31 cellular contexts compared by ENCODE assay signal in the genomic region with DNA sequence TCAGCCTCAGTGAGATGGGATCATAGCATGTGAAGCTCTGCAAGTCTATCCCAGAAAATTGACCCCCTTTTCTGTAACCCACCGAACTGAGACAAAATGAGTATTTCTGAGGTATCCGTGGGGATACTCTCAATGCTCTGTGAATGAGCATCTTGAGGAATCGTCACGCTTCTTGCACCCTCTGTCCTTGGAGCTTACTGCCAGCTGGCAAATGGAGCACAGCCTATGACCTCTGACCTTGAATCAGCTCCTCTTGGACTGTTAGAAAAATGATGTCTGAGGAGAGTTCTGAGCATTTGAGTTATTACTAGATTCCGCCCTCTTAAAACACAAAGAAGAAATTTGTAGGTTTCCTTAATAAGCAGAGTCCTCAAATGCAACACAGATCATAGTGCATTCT.
"Had no signal": no experiment of that assay in that cellular context is flagged by ENCODE, and none has a peak within 500 bp of the region (broad histone marks: within the 10 kb centered on the region; RNA-seq: fewer than 3 reads in every experiment).

No MANE protein-coding gene starts in this region.

- H3K27ac Mint-ChIP-seq: activated CD4-positive, alpha-beta memory T cell treated with anti-CD3 and anti-CD28 coated beads for 36 hours; activated CD4-positive, alpha-beta T cell treated with anti-CD3 and anti-CD28 coated beads for 36 hours; activated CD4-positive, alpha-beta T cell treated with anti-CD3 and anti-CD28 coated beads, Interleukin-2, amount 10 ng/mL, durations not matched to agents 24 days and 14 days; activated CD8-positive, alpha-beta memory T cell treated with anti-CD3 and anti-CD28 coated beads, Interleukin-2, amount 10 ng/mL, durations not matched to agents 7 days and 5 days; activated CD8-positive, alpha-beta T cell treated with anti-CD3 and anti-CD28 coated beads, Interleukin-2, amount 10 ng/mL, durations not matched to agents 7 days and 5 days; activated naive CD4-positive, alpha-beta T cell treated with anti-CD3 and anti-CD28 coated beads for 36 hours; activated naive CD4-positive, alpha-beta T cell treated with anti-CD3 and anti-CD28 coated beads, Interleukin-2, amount 50 U/mL, for 72 hours; activated naive CD8-positive, alpha-beta T cell treated with anti-CD3 and anti-CD28 coated beads, Interleukin-2, amount 10 ng/mL, durations not matched to agents 7 days and 5 days; activated T-helper 1 cell treated with anti-CD3 and anti-CD28 coated beads, Interleukin-12 subunit alpha, Interleukin-12 subunit beta, Interleukin-2, Interleukin-4 antibody, amounts not matched to agents 30 ng/mL and 10 ng/mL and 1 ng/mL, durations not matched to agents 14 hours and 24 hours and 36 hours; activated T-helper 2 cell treated with anti-CD3 and anti-CD28 coated beads, Interferon-gamma antibody, Interleukin-2, Interleukin-4, amounts not matched to agents 10 μg/mL and 5 μg/mL and 100 μg/mL, durations not matched to agents 14 hours and 24 hours and 36 hours; dendritic cell treated with granulocyte-macrophage colony-stimulating factor and Interleukin-4, amounts not matched to agents 40 ng/mL and 50 ng/mL, for 4 days; endodermal cell; T-helper 17 cell; T-helper 2 cell treated with Interferon-gamma antibody and Interleukin-4, amounts not matched to agents 5 μg/mL and 100 μg/mL, for 36 hours had no signal

- H3K4me3 ChIP-seq: ascending aorta, breast epithelium, cardiac muscle cell, coronary artery, dorsolateral prefrontal cortex had no signal

- H3K27me3 Mint-ChIP-seq: activated CD4-positive, alpha-beta T cell treated with anti-CD3 and anti-CD28 coated beads for 36 hours; activated CD4-positive, alpha-beta T cell treated with anti-CD3 and anti-CD28 coated beads, Interleukin-2, amount 10 ng/mL, durations not matched to agents 24 days and 14 days; activated CD8-positive, alpha-beta memory T cell treated with anti-CD3 and anti-CD28 coated beads, Interleukin-2, amount 10 ng/mL, durations not matched to agents 7 days and 5 days; activated naive CD8-positive, alpha-beta T cell treated with anti-CD3 and anti-CD28 coated beads, Interleukin-2, amount 10 ng/mL, durations not matched to agents 7 days and 5 days; brain; dendritic cell treated with granulocyte-macrophage colony-stimulating factor and Interleukin-4, amounts not matched to agents 40 ng/mL and 50 ng/mL, for 4 days; T-helper 17 cell had no signal

- H3K4me1 Mint-ChIP-seq: activated CD4-positive, alpha-beta T cell treated with anti-CD3 and anti-CD28 coated beads for 36 hours; activated CD4-positive, alpha-beta T cell treated with anti-CD3 and anti-CD28 coated beads, Interleukin-2, amount 10 ng/mL, durations not matched to agents 24 days and 14 days; activated CD8-positive, alpha-beta memory T cell treated with anti-CD3 and anti-CD28 coated beads, Interleukin-2, amount 10 ng/mL, durations not matched to agents 7 days and 5 days; activated naive CD8-positive, alpha-beta T cell treated with anti-CD3 and anti-CD28 coated beads, Interleukin-2, amount 10 ng/mL, durations not matched to agents 7 days and 5 days; T-helper 17 cell had no signal

- H3K27me3 ChIP-seq: ascending aorta, breast epithelium, cardiac muscle cell, dorsolateral prefrontal cortex had no signal

- H3K27ac ChIP-seq: ascending aorta, breast epithelium, cardiac muscle cell, coronary artery, dorsolateral prefrontal cortex had no signal

- DNase-seq: activated CD4-positive, alpha-beta memory T cell treated with anti-CD3 and anti-CD28 coated beads for 36 hours; activated CD4-positive, alpha-beta T cell treated with anti-CD3 and anti-CD28 coated beads for 36 hours; activated CD4-positive, alpha-beta T cell treated with anti-CD3 and anti-CD28 coated beads, Interleukin-2, amount 10 ng/mL, durations not matched to agents 24 days and 14 days; activated CD4-positive, CD25-positive, alpha-beta regulatory T cell; activated CD4-positive, CD25-positive, alpha-beta regulatory T cell treated with anti-CD3 and anti-CD28 coated beads, Interleukin-2, amount 50 U/mL, for 72 hours; activated CD8-positive, alpha-beta memory T cell treated with anti-CD3 and anti-CD28 coated beads, Interleukin-2, amount 10 ng/mL, durations not matched to agents 7 days and 5 days; activated CD8-positive, alpha-beta memory T cell treated with anti-CD3 and anti-CD28 coated beads, Interleukin-2, amount 50 U/mL, for 4 hours; activated CD8-positive, alpha-beta T cell treated with anti-CD3 and anti-CD28 coated beads, Interleukin-2, amount 10 ng/mL, durations not matched to agents 7 days and 5 days; activated effector memory CD4-positive, alpha-beta T cell treated with anti-CD3 and anti-CD28 coated beads, Interleukin-2, amount 50 U/mL, for 16 hours; activated naive CD4-positive, alpha-beta T cell treated with anti-CD3 and anti-CD28 coated beads for 36 hours; activated naive CD8-positive, alpha-beta T cell treated with anti-CD3 and anti-CD28 coated beads, Interleukin-2, amount 10 ng/mL, durations not matched to agents 7 days and 5 days; activated T-cell treated with anti-CD3 and anti-CD28 coated beads, Interleukin-2, amount 50 U/mL, for 1 hour; activated T-cell treated with anti-CD3 and anti-CD28 coated beads, Interleukin-2, amount 50 U/mL, for 48 hours; central memory CD4-positive, alpha-beta T cell; cerebellar nuclear complex; dorsolateral prefrontal cortex; effector memory CD4-positive, alpha-beta T cell; endodermal cell; T-helper 1 cell; T-helper 17 cell; T1000 had no signal

- H3K4me3 Mint-ChIP-seq: activated CD4-positive, alpha-beta memory T cell treated with anti-CD3 and anti-CD28 coated beads for 36 hours; activated CD4-positive, alpha-beta T cell treated with anti-CD3 and anti-CD28 coated beads for 36 hours; activated CD4-positive, alpha-beta T cell treated with anti-CD3 and anti-CD28 coated beads, Interleukin-2, amount 10 ng/mL, durations not matched to agents 24 days and 14 days; activated CD8-positive, alpha-beta memory T cell treated with anti-CD3 and anti-CD28 coated beads, Interleukin-2, amount 10 ng/mL, durations not matched to agents 7 days and 5 days; activated CD8-positive, alpha-beta T cell treated with anti-CD3 and anti-CD28 coated beads, Interleukin-2, amount 10 ng/mL, durations not matched to agents 7 days and 5 days; activated naive CD4-positive, alpha-beta T cell treated with anti-CD3 and anti-CD28 coated beads for 36 hours; activated naive CD8-positive, alpha-beta T cell treated with anti-CD3 and anti-CD28 coated beads, Interleukin-2, amount 10 ng/mL, durations not matched to agents 7 days and 5 days; activated T-helper 1 cell treated with anti-CD3 and anti-CD28 coated beads, Interleukin-12 subunit alpha, Interleukin-12 subunit beta, Interleukin-2, Interleukin-4 antibody, amounts not matched to agents 30 ng/mL and 10 ng/mL and 1 ng/mL, durations not matched to agents 14 hours and 24 hours and 36 hours; brain; dendritic cell treated with granulocyte-macrophage colony-stimulating factor and Interleukin-4, amounts not matched to agents 40 ng/mL and 50 ng/mL, for 4 days; endodermal cell; T-helper 17 cell; T-helper 2 cell treated with Interferon-gamma antibody and Interleukin-4, amounts not matched to agents 5 μg/mL and 100 μg/mL, for 36 hours had no signal

- H3K36me3 Mint-ChIP-seq: activated CD4-positive, alpha-beta memory T cell treated with anti-CD3 and anti-CD28 coated beads for 36 hours; activated CD8-positive, alpha-beta memory T cell treated with anti-CD3 and anti-CD28 coated beads, Interleukin-2, amount 10 ng/mL, durations not matched to agents 7 days and 5 days had no signal

- H3K36me3 ChIP-seq: ascending aorta, breast epithelium, cardiac muscle cell had no signal

- H3K4me1 ChIP-seq: ascending aorta, breast epithelium had no signal
